In genomic region chrX:81120270-81120935, GRCh38 we compare ENCODE assay signal across 8 cellular contexts.
A peak's percentile ranks its signal among the peaks of the same experiment; 100 is the strongest.
DNase-seq lines count a peak whose midpoint lies in the region; ATAC-seq and TF ChIP-seq lines count a peak whose summit lies in the region.

No MANE protein-coding gene starts in this region.

- peak overlapping the region; percentile 78 for H3K4me3 ChIP-seq in retinal pigment epithelial cell (ENCODE audit: low read length)

- TF ChIP-seq CTCF in retinal pigment epithelial cell (conservative IDR thresholded peaks at IDR 0.05; ENCODE audit: low read depth, low read length), result no peak

- peak; percentile 2 for DNase-seq in AG20443 (ENCODE audit: low spot score)
- peak; percentile 16 for DNase-seq in glomerular visceral epithelial cell (ENCODE audit: extremely low spot score)
- peak; percentile 0 for DNase-seq in retinal pigment epithelial cell (ENCODE audit: low read depth)
- DNase-seq in D341Med (ENCODE audit: low spot score), result no peak
- no peak for DNase-seq in superior temporal gyrus (ENCODE audit: extremely low spot score)

- ATAC-seq in GM18907 (IDR thresholded peaks at IDR 0.05; ENCODE audit: unreplicated experiment) (peak; percentile 39), HG03095 (IDR thresholded peaks at IDR 0.05; ENCODE audit: unreplicated experiment) (peak; percentile 30), SK-N-SH treated with all-trans-retinoic acid at 6 μM for 48 hours (peak; percentile 43)

TF ChIP-seq in SK-N-SH treated with all-trans-retinoic acid at 6 μM for 48 hours, 23 proteins besides CTCF, POLR2A, EP300 and RAD21:
- no peak for TF ChIP-seq OSR1 (CRISPR knock-in tag; IDR thresholded peaks at IDR 0.05)

Comparison
In these comparisons a context has a peak if more than half of its experiments do, and no peak if none do; other contexts are left out.
1. DNase-seq: peak in AG20443 (single experiment), glomerular visceral epithelial cell (single experiment) and retinal pigment epithelial cell (single experiment); none in D341Med (single experiment) and superior temporal gyrus (single experiment).
2. Peak in every context shown above with its lines, with median percentiles within 50 percentile points of each other: ATAC-seq.